Comparison of ENCODE assay signal across 26 cellular contexts in the genomic region with DNA sequence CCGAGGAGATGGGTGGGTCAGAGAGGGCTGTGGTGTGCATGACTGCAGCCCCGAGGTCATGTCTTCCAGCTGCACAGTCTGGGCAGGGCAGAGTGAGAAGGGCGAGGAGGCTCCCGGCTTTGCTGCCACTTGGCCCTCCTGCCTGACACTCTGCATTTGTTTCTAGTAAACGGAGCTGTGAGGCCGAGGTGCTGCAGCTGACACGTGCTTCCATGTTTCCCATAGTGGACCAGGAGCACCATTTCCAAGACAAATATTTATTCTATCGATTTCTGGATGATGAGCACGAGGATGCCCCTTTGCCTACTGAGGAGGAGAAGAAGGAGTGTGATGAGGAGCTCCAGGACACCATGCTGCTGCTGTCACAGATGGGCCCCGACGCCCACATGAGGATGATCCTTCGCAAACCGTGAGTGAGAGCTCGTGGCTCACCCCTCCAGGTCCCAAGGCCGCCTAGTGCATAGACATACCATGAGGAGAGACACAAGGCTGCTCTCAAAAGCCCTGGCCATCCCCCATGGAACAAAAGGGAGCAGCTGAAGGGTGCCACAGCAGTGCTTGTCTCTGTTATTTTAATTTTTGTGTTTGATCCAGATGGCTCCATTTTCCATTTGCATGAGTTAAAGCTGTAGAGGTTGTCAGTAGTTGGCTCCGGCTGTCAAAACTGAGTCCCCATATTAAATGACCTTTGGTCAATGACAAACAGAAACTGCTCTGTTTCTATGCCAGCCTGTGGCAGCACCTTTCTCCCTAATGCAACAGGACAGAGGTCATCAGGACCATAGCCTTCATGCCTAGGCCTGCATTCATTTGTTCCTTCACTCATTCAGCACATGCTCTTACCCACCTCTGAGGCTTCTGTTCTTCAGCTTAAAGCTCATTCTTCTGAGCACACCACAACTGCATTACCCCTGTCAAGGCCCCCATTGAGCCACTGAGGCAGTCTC.
DNase-seq lines count a peak whose midpoint lies in the region; ATAC-seq and TF ChIP-seq lines count a peak whose summit lies in the region.
"Had no signal": no experiment of that assay in that cellular context is flagged by ENCODE, and none has a peak within 500 bp of the region (broad histone marks: within the 10 kb centered on the region; RNA-seq: fewer than 3 reads in every experiment).

No MANE protein-coding gene starts in this region.

- H3K27ac Mint-ChIP-seq in T-helper 2 cell treated with Interferon-gamma antibody and Interleukin-4, amounts not matched to agents 5 μg/mL and 100 μg/mL, for 36 hours: no peak overlapping the region
- H3K27ac Mint-ChIP-seq: dendritic cell treated with granulocyte-macrophage colony-stimulating factor and Interleukin-4, amounts not matched to agents 40 ng/mL and 50 ng/mL, for 4 days; stimulated activated naive B cell treated with anti-CD40 and anti-IgM and Interleukin-4, amounts not matched to agents 10 μg/mL and 1 μg/mL and 100 μg/mL, for 72 hours had no signal

- TF ChIP-seq RAD21 in SK-N-SH (IDR thresholded peaks at IDR 0.05; ENCODE audit: low read length) (no peak), liver (IDR thresholded peaks at IDR 0.05) (no peak)

- TF ChIP-seq POLR2A in body of pancreas (IDR thresholded peaks at IDR 0.05): no peak

- H3K9me3 ChIP-seq in SK-N-SH: no peaks in the 10 kb centered on the region
- H3K9me3 ChIP-seq in body of pancreas: no peaks in the 10 kb centered on the region
- no peaks in the 10 kb centered on the region for H3K9me3 ChIP-seq in liver (ENCODE audit: control insufficient read depth in 4 of 4, low read length in 3 of 4)
- no peaks in the 10 kb centered on the region for H3K9me3 ChIP-seq in subcutaneous abdominal adipose tissue (ENCODE audit: control insufficient read depth in 5 of 5, low read length in 5 of 5)
- H3K9me3 ChIP-seq: neutrophil, tibial artery had no signal

- H3K36me3 ChIP-seq in SK-N-SH (replicated peaks in 1 of 2; ENCODE audit: control insufficient read depth in 1 of 2, insufficient read depth in 2 of 2, low read length in 1 of 2): no peaks in the 10 kb centered on the region
- no peaks in the 10 kb centered on the region for H3K36me3 ChIP-seq in body of pancreas (replicated peaks in 1 of 2; ENCODE audit: insufficient read depth in 1 of 2, low read depth in 2 of 2)
- no peaks in the 10 kb centered on the region for H3K36me3 ChIP-seq in liver (ENCODE audit: control insufficient read depth in 4 of 4, insufficient read depth in 3 of 4, low read depth in 1 of 4, low read length in 3 of 4)
- no peaks in the 10 kb centered on the region for H3K36me3 ChIP-seq in subcutaneous abdominal adipose tissue (ENCODE audit: control insufficient read depth in 5 of 5, insufficient read depth in 5 of 5, low read length in 5 of 5)
- H3K36me3 ChIP-seq: neutrophil, tibial artery had no signal

- H3K9ac ChIP-seq in SK-N-SH: no peak overlapping the region
- peak overlapping the region; percentile 83 to 96 for H3K9ac ChIP-seq in liver (ENCODE audit: low read depth in 1 of 2, low read length in 2 of 2)
- peak overlapping the region in 2 of 5 donors; percentile 20 to 39 for H3K9ac ChIP-seq in subcutaneous abdominal adipose tissue (ENCODE audit: low read length in 5 of 5)

- H3K4me1 ChIP-seq in SK-N-SH (ENCODE audit: control insufficient read depth in 1 of 2, insufficient read depth in 2 of 2, low read depth in 1 of 2, low read length in 1 of 2): no peaks in the 10 kb centered on the region; a peak in 1 of 4 replicates
- peaks cover 23% of the 10 kb centered on the region for H3K4me1 ChIP-seq in body of pancreas
- H3K4me1 ChIP-seq in liver (ENCODE audit: control insufficient read depth in 4 of 4, insufficient read depth in 4 of 4, low read length in 3 of 4): peaks cover 8 to 53% (median 13%) of the 10 kb centered on the region in 4 donors
- H3K4me1 ChIP-seq in subcutaneous abdominal adipose tissue (ENCODE audit: control insufficient read depth in 5 of 5, insufficient read depth in 5 of 5, low read length in 5 of 5): peaks cover 13 to 61% (median 42%) of the 10 kb centered on the region in 5 donors

- H3F3A ChIP-seq in SK-N-SH (replicated peaks; ENCODE audit: insufficient read depth): peaks cover 3% of the 10 kb centered on the region

- H4K20me1 ChIP-seq in SK-N-SH (ENCODE audit: insufficient read depth): no peaks in the 10 kb centered on the region

- no peaks in the 10 kb centered on the region for H3K9me2 ChIP-seq in SK-N-SH

- intact Hi-C loops in body of pancreas (cut with DNase I): no loop called here

- H3K4me3 Mint-ChIP-seq in T-helper 2 cell treated with Interferon-gamma antibody and Interleukin-4, amounts not matched to agents 5 μg/mL and 100 μg/mL, for 36 hours: no peak overlapping the region
- H3K4me3 Mint-ChIP-seq: activated CD8-positive, alpha-beta T cell treated with anti-CD3 and anti-CD28 coated beads for 36 hours; CD4-positive, alpha-beta memory T cell; dendritic cell treated with granulocyte-macrophage colony-stimulating factor and Interleukin-4, amounts not matched to agents 40 ng/mL and 50 ng/mL, for 4 days; stimulated activated naive B cell treated with anti-CD40 and anti-IgM and Interleukin-4, amounts not matched to agents 10 μg/mL and 1 μg/mL and 100 μg/mL, for 72 hours had no signal

- H3K4me3 ChIP-seq in SK-N-SH (ENCODE audit: low read depth in 2 of 2, low read length in 1 of 2): no peak overlapping the region
- H3K4me3 ChIP-seq in body of pancreas: no peak overlapping the region
- peak overlapping the region in 2 of 3 donors; percentile 12 for H3K4me3 ChIP-seq in liver (ENCODE audit: low read depth in 1 of 3, low read length in 3 of 3)
- H3K4me3 ChIP-seq in subcutaneous abdominal adipose tissue (ENCODE audit: low read depth in 1 of 5, low read length in 5 of 5): peak overlapping the region in 1 of 5 donors; percentile 33
- H3K4me3 ChIP-seq: smooth muscle cell, tibial artery had no signal

- H3K27me3 Mint-ChIP-seq in T-helper 2 cell treated with Interferon-gamma antibody and Interleukin-4, amounts not matched to agents 5 μg/mL and 100 μg/mL, for 36 hours (ENCODE audit: low read depth): no peaks in the 10 kb centered on the region
- H3K27me3 Mint-ChIP-seq: activated CD8-positive, alpha-beta T cell treated with anti-CD3 and anti-CD28 coated beads for 36 hours; dendritic cell treated with granulocyte-macrophage colony-stimulating factor and Interleukin-4, amounts not matched to agents 40 ng/mL and 50 ng/mL, for 4 days had no signal

- peak overlapping the region; percentile 24; the same call in 1 of the 2 replicates for H3K4me2 ChIP-seq in SK-N-SH
- H3K4me2 ChIP-seq: smooth muscle cell had no signal

- DNase-seq in SK-N-SH (no peak), body of pancreas (no peak), superior temporal gyrus (ENCODE audit: extremely low spot score) (no peak)
- no peak for DNase-seq in activated naive CD4-positive, alpha-beta T cell (lab: John Stamatoyannopoulos, UW)
- DNase-seq in T-helper 2 cell treated with Interferon-gamma antibody and Interleukin-4, amounts not matched to agents 5 μg/mL and 100 μg/mL, for 36 hours (ENCODE audit: low spot score): no peak
- DNase-seq: activated CD4-positive, CD25-positive, alpha-beta regulatory T cell treated with anti-CD3 and anti-CD28 coated beads, Interleukin-2, amount 50 U/mL, for 72 hours; activated CD8-positive, alpha-beta T cell treated with anti-CD3 and anti-CD28 coated beads for 36 hours; activated gamma-delta T cell; AML-193; amniotic stem cell; CD4-positive, alpha-beta memory T cell; DMS153; NCI-H1092 treated with DMSO at 0.1 percent for 48 hours; NCI-H2081; NCI-H446; NCI-H82; stimulated activated CD4-positive, alpha-beta T cell treated with anti-CD3 and anti-CD28 coated beads, Interleukin-4, amount 100 ng/mL, for 1 hour; stimulated activated naive B cell treated with anti-CD40 and anti-IgM and Interleukin-4, amounts not matched to agents 10 μg/mL and 1 μg/mL and 100 μg/mL, for 72 hours had no signal

- no peak for TF ChIP-seq EP300 in SK-N-SH (IDR thresholded peaks at IDR 0.05; ENCODE audit: borderline replicate concordance in 1 of 2, low read depth in 1 of 2, low read length in 1 of 2)

- no peak for TF ChIP-seq CTCF in SK-N-SH (IDR thresholded peaks at IDR 0.05)
- TF ChIP-seq CTCF in body of pancreas (IDR thresholded peaks at IDR 0.05): no peak
- TF ChIP-seq CTCF in liver (IDR thresholded peaks at IDR 0.05; ENCODE audit: low read depth, low read length, missing input control): no peak

- H3K27ac ChIP-seq in SK-N-SH (ENCODE audit: low read depth in 2 of 2, low read length in 1 of 2): no peak overlapping the region
- no peak overlapping the region for H3K27ac ChIP-seq in body of pancreas
- peak overlapping the region; percentile 98 to 100 for H3K27ac ChIP-seq in liver (ENCODE audit: low read depth in 1 of 2, low read length in 2 of 2)
- peak overlapping the region; percentile 55 for H3K27ac ChIP-seq in subcutaneous abdominal adipose tissue (ENCODE audit: low read depth, low read length)
- H3K27ac ChIP-seq: 22Rv1, neutrophil, tibial artery had no signal

- 76% methylated on average over 12 of the region's 16 CpGs for WGBS in SK-N-SH (ENCODE audit: low lambda C conversion rate)
- 63 to 65% methylated on average over 16 of the region's 16 CpGs for WGBS in body of pancreas, 2 donors
- WGBS in liver: 35% methylated on average over 16 of the region's 16 CpGs

- H3K27me3 ChIP-seq in SK-N-SH (ENCODE audit: insufficient read depth) (no peaks in the 10 kb centered on the region), body of pancreas (no peaks in the 10 kb centered on the region), liver (ENCODE audit: control insufficient read depth in 4 of 4, insufficient read depth in 4 of 4, low read length in 3 of 4) (no peaks in the 10 kb centered on the region), subcutaneous abdominal adipose tissue (ENCODE audit: control insufficient read depth in 5 of 5, insufficient read depth in 4 of 5, low read length in 5 of 5) (no peaks in the 10 kb centered on the region)
- H3K27me3 ChIP-seq: neutrophil, tibial artery had no signal

- H3K79me2 ChIP-seq in SK-N-SH (ENCODE audit: insufficient read depth): no peaks in the 10 kb centered on the region

- peaks cover 5% of the 10 kb centered on the region for H3K36me3 Mint-ChIP-seq in T-helper 2 cell treated with Interferon-gamma antibody and Interleukin-4, amounts not matched to agents 5 μg/mL and 100 μg/mL, for 36 hours (ENCODE audit: low read depth)
- H3K36me3 Mint-ChIP-seq: CD4-positive, alpha-beta memory T cell; stimulated activated naive B cell treated with anti-CD40 and anti-IgM and Interleukin-4, amounts not matched to agents 10 μg/mL and 1 μg/mL and 100 μg/mL, for 72 hours had no signal

- H2AFZ ChIP-seq in SK-N-SH (ENCODE audit: low read depth): no peak overlapping the region

- CTCF ChIA-PET in SK-N-SH (lab: Yijun Ruan, JAX): interaction anchor here (1.2 to 1.5 kb wide), 3 partner anchors 35 to 61 kb away, joined by 3 to 5 read pairs (median 3); no protein-coding TSS in a partner anchor

- peaks cover 19% of the 10 kb centered on the region for H3K4me1 Mint-ChIP-seq in T-helper 2 cell treated with Interferon-gamma antibody and Interleukin-4, amounts not matched to agents 5 μg/mL and 100 μg/mL, for 36 hours (ENCODE audit: low read depth)

- no peaks in the 10 kb centered on the region for H3K9me3 Mint-ChIP-seq in T-helper 2 cell treated with Interferon-gamma antibody and Interleukin-4, amounts not matched to agents 5 μg/mL and 100 μg/mL, for 36 hours
- H3K9me3 Mint-ChIP-seq: CD4-positive, alpha-beta memory T cell; stimulated activated naive B cell treated with anti-CD40 and anti-IgM and Interleukin-4, amounts not matched to agents 10 μg/mL and 1 μg/mL and 100 μg/mL, for 72 hours had no signal

- ATAC-seq in SK-N-SH treated with all-trans-retinoic acid at 6 μM for 48 hours (no peak), body of pancreas (peak; percentile 58)
- ATAC-seq: activated CD8-positive, alpha-beta T cell treated with anti-CD3 and anti-CD28 coated beads for 36 hours; stimulated activated naive B cell treated with anti-CD40 and anti-IgM and Interleukin-4, amounts not matched to agents 10 μg/mL and 1 μg/mL and 100 μg/mL, for 72 hours had no signal

- POLR2A ChIA-PET in SK-N-SH (lab: Yijun Ruan, JAX): no interaction called here

Comparison
In these comparisons a context has a peak if more than half of its experiments do, and no peak if none do; other contexts are left out.
1. H3K27ac ChIP-seq: peak in liver (2 of 2) and subcutaneous abdominal adipose tissue (single experiment); none in SK-N-SH (0 of 2) and body of pancreas (0 of 4).
2. H3K4me3 ChIP-seq: peak in liver (2 of 3); none in SK-N-SH (0 of 2) and body of pancreas (0 of 2).